1 cellular context compared by ENCODE assay signal in the genomic region with DNA sequence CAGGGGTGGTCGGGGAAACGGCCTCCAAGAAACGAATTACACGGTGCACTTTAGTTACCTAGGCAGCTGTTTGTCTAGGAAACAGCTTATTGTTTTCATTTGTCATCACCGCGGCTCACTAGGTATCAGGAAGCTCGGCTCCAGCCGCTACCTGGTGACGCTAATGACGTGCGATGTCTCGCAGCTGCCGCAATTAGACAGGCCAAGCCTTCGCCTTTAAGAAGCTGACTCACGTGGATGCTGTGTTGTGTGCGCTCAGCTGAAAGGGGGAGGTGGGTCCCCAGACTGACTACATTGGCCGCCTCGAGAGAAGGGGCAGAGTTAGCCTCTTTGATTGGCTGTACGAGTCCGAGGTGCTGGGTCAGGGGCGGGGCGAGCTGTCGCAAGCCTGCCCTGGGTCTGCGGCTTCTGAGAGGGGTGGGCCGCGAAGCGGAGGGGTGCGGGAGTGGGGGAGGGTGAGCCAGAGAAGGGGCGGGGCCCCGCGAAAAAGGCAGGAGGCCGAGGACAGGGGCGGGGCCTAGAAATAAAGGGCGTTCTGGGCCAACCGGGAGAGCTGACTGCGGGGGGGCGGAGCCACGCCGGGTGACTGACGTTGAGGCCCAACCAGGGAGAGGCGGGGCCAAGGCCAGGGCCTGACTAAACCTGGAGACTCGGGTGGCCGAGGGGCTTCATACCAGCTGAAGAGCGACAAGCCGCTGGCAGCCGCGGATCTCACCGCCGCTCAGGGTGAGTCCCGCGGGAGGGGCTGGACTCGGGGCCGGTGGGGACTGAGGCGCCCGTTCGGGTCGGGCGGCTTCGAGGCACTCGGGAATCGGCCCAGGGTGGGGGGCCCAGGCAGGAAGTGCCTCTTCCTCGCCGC.
A peak's percentile ranks its signal among the peaks of the same experiment; 100 is the strongest.
TF ChIP-seq lines count a peak whose summit lies in the region.

A gene (plus strand): TSS at position 671 of the 859 bp plus-strand sequence. CDS start 9,645 bp downstream, outside the sequence.

TF ChIP-seq in K562, 482 proteins besides CTCF, POLR2A, EP300 and RAD21 (continued from another document and continues in another):
- TF ChIP-seq PHF8 (IDR thresholded peaks at IDR 0.05; ENCODE audit: borderline replicate concordance, low read length) (0 out of 2 replicates have a peak, but pooled peaks have one; percentile 58), CC2D1A (IDR thresholded peaks at IDR 0.05) (no peak), PRMT5 (CRISPR knock-in tag; IDR thresholded peaks at IDR 0.05) (no peak), RBM14 (IDR thresholded peaks at IDR 0.05; ENCODE audit: borderline replicate concordance, insufficient read depth, low read depth, low read length) (no peak), POLR2AphosphoS2 (IDR thresholded peaks at IDR 0.05; ENCODE audit: low read length) (no peak), CREM (IDR thresholded peaks at IDR 0.05; ENCODE audit: low read depth) (peak; percentile 89), ELF4 (CRISPR knock-in tag; IDR thresholded peaks at IDR 0.05) (no peak), SMAD2 (IDR thresholded peaks at IDR 0.05; ENCODE audit: low read depth, low read length) (no peak), RBM17 (IDR thresholded peaks at IDR 0.05; ENCODE audit: borderline replicate concordance, low read depth, low read length) (no peak), ZNF445 (CRISPR knock-in tag; IDR thresholded peaks at IDR 0.05; ENCODE audit: low read depth) (no peak), ZNF561 (CRISPR knock-in tag; conservative IDR thresholded peaks at IDR 0.05) (no peak), JUN (IDR thresholded peaks at IDR 0.05; ENCODE audit: borderline replicate concordance, low read depth, low read length) (peak; percentile 72; the same call in 1 of the 2 replicates), JUN (CRISPR knock-in tag; IDR thresholded peaks at IDR 0.05; ENCODE audit: borderline replicate concordance) (no peak), MXI1 (IDR thresholded peaks at IDR 0.05; ENCODE audit: low read depth, low read length) (no peak; the same call in 1 of the 2 replicates), PHTF2 (CRISPR knock-in tag; IDR thresholded peaks at IDR 0.05) (no peak), KAT8 (IDR thresholded peaks at IDR 0.05; ENCODE audit: low read depth) (no peak), MYBL2 (IDR thresholded peaks at IDR 0.05; ENCODE audit: low read depth) (no peak), MYBL2 (CRISPR knock-in tag; IDR thresholded peaks at IDR 0.05; ENCODE audit: borderline replicate concordance) (no peak), RFX5 (IDR thresholded peaks at IDR 0.05; ENCODE audit: low read depth, low read length) (no peak), ELF2 (CRISPR knock-in tag; IDR thresholded peaks at IDR 0.05) (no peak), NCOA6 (IDR thresholded peaks at IDR 0.05) (no peak), ADNP (tag; IDR thresholded peaks at IDR 0.05) (no peak), NONO (IDR thresholded peaks at IDR 0.05; ENCODE audit: low read depth in 2 of 2, low read length in 1 of 2) (no peak), HOXB6 (CRISPR knock-in tag; IDR thresholded peaks at IDR 0.05; ENCODE audit: borderline replicate concordance) (no peak), KLF16 (IDR thresholded peaks at IDR 0.05) (0 out of 2 replicates have a peak, but pooled peaks have one; percentile 6), IFI16 (CRISPR knock-in tag; IDR thresholded peaks at IDR 0.05) (no peak)
- TF ChIP-seq, protein P1, sequence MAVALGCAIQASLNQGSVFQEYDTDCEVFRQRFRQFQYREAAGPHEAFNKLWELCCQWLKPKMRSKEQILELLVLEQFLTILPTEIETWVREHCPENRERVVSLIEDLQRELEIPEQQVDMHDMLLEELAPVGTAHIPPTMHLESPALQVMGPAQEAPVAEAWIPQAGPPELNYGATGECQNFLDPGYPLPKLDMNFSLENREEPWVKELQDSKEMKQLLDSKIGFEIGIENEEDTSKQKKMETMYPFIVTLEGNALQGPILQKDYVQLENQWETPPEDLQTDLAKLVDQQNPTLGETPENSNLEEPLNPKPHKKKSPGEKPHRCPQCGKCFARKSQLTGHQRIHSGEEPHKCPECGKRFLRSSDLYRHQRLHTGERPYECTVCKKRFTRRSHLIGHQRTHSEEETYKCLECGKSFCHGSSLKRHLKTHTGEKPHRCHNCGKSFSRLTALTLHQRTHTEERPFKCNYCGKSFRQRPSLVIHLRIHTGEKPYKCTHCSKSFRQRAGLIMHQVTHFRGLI (CRISPR knock-in tag; IDR thresholded peaks at IDR 0.05) = no peak
- TF ChIP-seq, protein P2, sequence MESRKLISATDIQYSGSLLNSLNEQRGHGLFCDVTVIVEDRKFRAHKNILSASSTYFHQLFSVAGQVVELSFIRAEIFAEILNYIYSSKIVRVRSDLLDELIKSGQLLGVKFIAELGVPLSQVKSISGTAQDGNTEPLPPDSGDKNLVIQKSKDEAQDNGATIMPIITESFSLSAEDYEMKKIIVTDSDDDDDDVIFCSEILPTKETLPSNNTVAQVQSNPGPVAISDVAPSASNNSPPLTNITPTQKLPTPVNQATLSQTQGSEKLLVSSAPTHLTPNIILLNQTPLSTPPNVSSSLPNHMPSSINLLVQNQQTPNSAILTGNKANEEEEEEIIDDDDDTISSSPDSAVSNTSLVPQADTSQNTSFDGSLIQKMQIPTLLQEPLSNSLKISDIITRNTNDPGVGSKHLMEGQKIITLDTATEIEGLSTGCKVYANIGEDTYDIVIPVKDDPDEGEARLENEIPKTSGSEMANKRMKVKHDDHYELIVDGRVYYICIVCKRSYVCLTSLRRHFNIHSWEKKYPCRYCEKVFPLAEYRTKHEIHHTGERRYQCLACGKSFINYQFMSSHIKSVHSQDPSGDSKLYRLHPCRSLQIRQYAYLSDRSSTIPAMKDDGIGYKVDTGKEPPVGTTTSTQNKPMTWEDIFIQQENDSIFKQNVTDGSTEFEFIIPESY (CRISPR knock-in tag; IDR thresholded peaks at IDR 0.05) = no peak
- TF ChIP-seq, protein P3, sequence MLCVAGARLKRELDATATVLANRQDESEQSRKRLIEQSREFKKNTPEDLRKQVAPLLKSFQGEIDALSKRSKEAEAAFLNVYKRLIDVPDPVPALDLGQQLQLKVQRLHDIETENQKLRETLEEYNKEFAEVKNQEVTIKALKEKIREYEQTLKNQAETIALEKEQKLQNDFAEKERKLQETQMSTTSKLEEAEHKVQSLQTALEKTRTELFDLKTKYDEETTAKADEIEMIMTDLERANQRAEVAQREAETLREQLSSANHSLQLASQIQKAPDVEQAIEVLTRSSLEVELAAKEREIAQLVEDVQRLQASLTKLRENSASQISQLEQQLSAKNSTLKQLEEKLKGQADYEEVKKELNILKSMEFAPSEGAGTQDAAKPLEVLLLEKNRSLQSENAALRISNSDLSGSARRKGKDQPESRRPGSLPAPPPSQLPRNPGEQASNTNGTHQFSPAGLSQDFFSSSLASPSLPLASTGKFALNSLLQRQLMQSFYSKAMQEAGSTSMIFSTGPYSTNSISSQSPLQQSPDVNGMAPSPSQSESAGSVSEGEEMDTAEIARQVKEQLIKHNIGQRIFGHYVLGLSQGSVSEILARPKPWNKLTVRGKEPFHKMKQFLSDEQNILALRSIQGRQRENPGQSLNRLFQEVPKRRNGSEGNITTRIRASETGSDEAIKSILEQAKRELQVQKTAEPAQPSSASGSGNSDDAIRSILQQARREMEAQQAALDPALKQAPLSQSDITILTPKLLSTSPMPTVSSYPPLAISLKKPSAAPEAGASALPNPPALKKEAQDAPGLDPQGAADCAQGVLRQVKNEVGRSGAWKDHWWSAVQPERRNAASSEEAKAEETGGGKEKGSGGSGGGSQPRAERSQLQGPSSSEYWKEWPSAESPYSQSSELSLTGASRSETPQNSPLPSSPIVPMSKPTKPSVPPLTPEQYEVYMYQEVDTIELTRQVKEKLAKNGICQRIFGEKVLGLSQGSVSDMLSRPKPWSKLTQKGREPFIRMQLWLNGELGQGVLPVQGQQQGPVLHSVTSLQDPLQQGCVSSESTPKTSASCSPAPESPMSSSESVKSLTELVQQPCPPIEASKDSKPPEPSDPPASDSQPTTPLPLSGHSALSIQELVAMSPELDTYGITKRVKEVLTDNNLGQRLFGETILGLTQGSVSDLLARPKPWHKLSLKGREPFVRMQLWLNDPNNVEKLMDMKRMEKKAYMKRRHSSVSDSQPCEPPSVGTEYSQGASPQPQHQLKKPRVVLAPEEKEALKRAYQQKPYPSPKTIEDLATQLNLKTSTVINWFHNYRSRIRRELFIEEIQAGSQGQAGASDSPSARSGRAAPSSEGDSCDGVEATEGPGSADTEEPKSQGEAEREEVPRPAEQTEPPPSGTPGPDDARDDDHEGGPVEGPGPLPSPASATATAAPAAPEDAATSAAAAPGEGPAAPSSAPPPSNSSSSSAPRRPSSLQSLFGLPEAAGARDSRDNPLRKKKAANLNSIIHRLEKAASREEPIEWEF (CRISPR knock-in tag; IDR thresholded peaks at IDR 0.05) = no peak
- TF ChIP-seq, protein P4, sequence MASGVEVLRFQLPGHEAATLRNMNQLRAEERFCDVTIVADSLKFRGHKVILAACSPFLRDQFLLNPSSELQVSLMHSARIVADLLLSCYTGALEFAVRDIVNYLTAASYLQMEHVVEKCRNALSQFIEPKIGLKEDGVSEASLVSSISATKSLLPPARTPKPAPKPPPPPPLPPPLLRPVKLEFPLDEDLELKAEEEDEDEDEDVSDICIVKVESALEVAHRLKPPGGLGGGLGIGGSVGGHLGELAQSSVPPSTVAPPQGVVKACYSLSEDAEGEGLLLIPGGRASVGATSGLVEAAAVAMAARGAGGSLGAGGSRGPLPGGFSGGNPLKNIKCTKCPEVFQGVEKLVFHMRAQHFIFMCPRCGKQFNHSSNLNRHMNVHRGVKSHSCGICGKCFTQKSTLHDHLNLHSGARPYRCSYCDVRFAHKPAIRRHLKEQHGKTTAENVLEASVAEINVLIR (CRISPR knock-in tag; IDR thresholded peaks at IDR 0.05) = peak; percentile 47
- TF ChIP-seq, protein P5, sequence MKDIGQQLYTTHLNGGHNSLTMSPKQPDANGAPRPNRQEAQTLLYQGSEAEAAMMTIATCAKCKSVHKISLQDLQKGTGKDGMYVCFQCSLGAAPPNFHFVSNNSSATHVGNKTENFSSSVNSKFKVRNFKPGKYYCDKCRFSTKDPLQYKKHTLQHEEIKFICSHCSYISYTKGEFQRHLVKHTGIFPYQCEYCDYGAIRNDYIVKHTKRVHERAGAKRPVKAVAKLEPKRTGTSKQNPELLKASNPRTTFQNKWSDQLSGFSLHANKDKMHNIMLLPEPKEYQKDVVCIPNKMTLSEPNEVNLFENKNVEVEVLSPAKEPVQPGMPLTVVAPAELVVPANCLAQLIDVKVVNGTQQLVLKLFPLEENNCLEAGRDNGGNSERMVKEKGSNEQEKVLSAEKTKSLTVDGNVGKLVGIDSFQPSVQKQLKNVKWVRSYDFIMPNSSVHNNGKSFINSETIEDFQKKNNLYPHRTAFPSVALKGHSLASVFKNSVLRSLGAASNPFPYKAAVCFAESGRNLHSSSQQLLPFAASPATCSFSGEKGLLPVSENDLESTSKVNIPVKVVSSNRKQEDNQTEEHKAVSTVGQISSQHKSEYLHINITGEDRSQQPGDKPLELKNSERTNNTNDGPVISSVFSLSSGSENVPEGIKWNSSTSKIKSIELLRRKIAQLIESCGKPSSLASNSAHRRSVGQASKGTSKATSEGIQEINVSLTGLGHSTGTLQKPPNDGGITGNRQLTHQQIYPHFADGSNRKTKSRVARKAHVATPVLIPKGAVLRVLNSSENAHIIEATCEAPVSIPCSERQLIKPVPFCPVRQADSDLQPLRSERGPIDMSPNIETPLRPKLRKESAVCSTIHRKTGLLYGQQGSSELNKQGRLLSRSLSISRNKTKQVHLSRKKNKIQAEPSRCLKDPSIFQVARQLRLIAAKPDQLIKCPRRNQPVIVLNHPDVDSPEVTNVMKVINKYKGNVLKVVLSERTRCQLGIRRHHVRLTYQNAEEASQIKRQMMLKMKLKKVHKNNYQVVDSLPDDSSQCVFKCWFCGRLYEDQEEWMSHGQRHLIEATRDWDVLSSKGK (CRISPR knock-in tag; IDR thresholded peaks at IDR 0.05) = no peak
- TF ChIP-seq, protein P6, sequence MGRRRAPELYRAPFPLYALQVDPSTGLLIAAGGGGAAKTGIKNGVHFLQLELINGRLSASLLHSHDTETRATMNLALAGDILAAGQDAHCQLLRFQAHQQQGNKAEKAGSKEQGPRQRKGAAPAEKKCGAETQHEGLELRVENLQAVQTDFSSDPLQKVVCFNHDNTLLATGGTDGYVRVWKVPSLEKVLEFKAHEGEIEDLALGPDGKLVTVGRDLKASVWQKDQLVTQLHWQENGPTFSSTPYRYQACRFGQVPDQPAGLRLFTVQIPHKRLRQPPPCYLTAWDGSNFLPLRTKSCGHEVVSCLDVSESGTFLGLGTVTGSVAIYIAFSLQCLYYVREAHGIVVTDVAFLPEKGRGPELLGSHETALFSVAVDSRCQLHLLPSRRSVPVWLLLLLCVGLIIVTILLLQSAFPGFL (CRISPR knock-in tag; IDR thresholded peaks at IDR 0.05) = no peak
- TF ChIP-seq, protein P7, sequence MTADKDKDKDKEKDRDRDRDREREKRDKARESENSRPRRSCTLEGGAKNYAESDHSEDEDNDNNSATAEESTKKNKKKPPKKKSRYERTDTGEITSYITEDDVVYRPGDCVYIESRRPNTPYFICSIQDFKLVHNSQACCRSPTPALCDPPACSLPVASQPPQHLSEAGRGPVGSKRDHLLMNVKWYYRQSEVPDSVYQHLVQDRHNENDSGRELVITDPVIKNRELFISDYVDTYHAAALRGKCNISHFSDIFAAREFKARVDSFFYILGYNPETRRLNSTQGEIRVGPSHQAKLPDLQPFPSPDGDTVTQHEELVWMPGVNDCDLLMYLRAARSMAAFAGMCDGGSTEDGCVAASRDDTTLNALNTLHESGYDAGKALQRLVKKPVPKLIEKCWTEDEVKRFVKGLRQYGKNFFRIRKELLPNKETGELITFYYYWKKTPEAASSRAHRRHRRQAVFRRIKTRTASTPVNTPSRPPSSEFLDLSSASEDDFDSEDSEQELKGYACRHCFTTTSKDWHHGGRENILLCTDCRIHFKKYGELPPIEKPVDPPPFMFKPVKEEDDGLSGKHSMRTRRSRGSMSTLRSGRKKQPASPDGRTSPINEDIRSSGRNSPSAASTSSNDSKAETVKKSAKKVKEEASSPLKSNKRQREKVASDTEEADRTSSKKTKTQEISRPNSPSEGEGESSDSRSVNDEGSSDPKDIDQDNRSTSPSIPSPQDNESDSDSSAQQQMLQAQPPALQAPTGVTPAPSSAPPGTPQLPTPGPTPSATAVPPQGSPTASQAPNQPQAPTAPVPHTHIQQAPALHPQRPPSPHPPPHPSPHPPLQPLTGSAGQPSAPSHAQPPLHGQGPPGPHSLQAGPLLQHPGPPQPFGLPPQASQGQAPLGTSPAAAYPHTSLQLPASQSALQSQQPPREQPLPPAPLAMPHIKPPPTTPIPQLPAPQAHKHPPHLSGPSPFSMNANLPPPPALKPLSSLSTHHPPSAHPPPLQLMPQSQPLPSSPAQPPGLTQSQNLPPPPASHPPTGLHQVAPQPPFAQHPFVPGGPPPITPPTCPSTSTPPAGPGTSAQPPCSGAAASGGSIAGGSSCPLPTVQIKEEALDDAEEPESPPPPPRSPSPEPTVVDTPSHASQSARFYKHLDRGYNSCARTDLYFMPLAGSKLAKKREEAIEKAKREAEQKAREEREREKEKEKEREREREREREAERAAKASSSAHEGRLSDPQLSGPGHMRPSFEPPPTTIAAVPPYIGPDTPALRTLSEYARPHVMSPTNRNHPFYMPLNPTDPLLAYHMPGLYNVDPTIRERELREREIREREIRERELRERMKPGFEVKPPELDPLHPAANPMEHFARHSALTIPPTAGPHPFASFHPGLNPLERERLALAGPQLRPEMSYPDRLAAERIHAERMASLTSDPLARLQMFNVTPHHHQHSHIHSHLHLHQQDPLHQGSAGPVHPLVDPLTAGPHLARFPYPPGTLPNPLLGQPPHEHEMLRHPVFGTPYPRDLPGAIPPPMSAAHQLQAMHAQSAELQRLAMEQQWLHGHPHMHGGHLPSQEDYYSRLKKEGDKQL (CRISPR knock-in tag; IDR thresholded peaks at IDR 0.05; ENCODE audit: borderline replicate concordance) = no peak
